ENCODE assay signal across 27 cellular contexts in the genomic region with DNA sequence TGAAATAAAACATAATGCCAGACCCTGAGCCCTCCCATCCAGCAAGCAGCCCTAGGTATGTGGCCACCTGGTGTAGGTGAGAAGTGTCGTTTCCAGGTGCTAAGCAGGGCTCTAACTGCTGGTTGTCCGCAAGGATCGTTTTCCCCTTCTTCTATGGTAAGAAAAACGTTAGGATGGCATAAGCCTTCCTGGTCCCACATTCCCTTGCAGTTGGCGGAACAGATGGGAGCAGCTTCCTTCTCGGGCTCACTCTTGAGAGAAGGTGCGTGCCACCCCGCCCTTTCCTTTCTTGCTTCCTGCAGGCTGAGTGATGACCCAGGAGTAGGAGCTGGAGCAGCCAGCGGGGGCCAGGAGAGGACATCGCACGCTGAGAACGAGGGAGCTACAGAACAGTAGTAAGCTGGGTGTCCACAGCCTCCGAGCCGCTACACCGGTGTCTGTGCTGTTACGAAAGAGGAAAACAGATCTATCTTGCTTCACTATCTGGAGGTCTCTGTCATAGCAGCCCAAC.
DNase-seq lines count a peak whose midpoint lies in the region; ATAC-seq, FAIRE-seq and TF ChIP-seq lines count a peak whose summit lies in the region.
"Had no signal": no experiment of that assay in that cellular context is flagged by ENCODE, and none has a peak within 500 bp of the region (broad histone marks: within the 10 kb centered on the region; RNA-seq: fewer than 3 reads in every experiment).

No MANE protein-coding gene starts in this region.

- no peak for FAIRE-seq in K562 (lab: Jason Lieb, UNC)
- FAIRE-seq: G401.6 had no signal

- H3K27ac Mint-ChIP-seq in activated T-cell treated with anti-CD3 and anti-CD28 coated beads, Interleukin-2, amount 50 U/mL, for 24 hours, result no peak overlapping the region
- H3K27ac Mint-ChIP-seq: activated B cell treated with CpG ODN at 0.5 μM for 24 hours; activated naive CD8-positive, alpha-beta T cell; CD4-positive, CD25-positive, alpha-beta regulatory T cell; HFFc6 had no signal

- no peak for TF ChIP-seq EP300 in K562 (IDR thresholded peaks at IDR 0.05; ENCODE audit: low read length)

- intact Hi-C loops in K562 (cut with micrococcal nuclease), result no loop called here

- H3K9me1 ChIP-seq in K562 (ENCODE audit: control insufficient read depth, insufficient read depth, low read length), result no peaks in the 10 kb centered on the region

- H3K4me2 ChIP-seq in K562 (ENCODE audit: insufficient read depth, low read length), result peak overlapping the region; percentile 78

- H3K36me3 Mint-ChIP-seq in activated T-cell treated with anti-CD3 and anti-CD28 coated beads, Interleukin-2, amount 50 U/mL, for 24 hours (ENCODE audit: low read depth), result no peaks in the 10 kb centered on the region
- H3K36me3 Mint-ChIP-seq: activated naive CD8-positive, alpha-beta T cell; CD4-positive, CD25-positive, alpha-beta regulatory T cell had no signal

- peak overlapping the region; percentile 75 for H2AFZ ChIP-seq in K562 (ENCODE audit: low read depth, low read length)

- DNase-seq in Daoy (ENCODE audit: low read depth) (peak; percentile 79), MV-4-11 (lab: John Stamatoyannopoulos, UW) (peak; percentile 63), K562 (ENCODE audit: extremely low read depth in 1 of 4, low spot score in 3 of 4) (peak; percentile 34 to 63 (median 46)), iPS-NIHi11 (ENCODE audit: low spot score) (no peak), KBM-7 (no peak), nucleus accumbens (lab: John Stamatoyannopoulos, UW) (no peak)
- DNase-seq in activated T-cell treated with anti-CD3 and anti-CD28 coated beads, Interleukin-2, amount 50 U/mL, for 24 hours, result no peak
- DNase-seq: activated B cell treated with CpG ODN at 0.5 μM for 24 hours; activated CD4-positive, alpha-beta T cell treated with anti-CD3 and anti-CD28 coated beads, Interleukin-2, amount 50 U/mL, for 48 hours; CD4-positive, CD25-positive, alpha-beta regulatory T cell; DMS 273 treated with DMSO at 0.1 percent for 48 hours; HFFc6; KG1; mesenchymal stem cell; NCI-H1694; NCI-H2171 treated with DMSO at 0.1 percent for 48 hours; NK-92 treated with Interleukin-12 subunit alpha and Interleukin-12 subunit beta, amount 100 ng/mL, for 24 hours; occipital lobe; stimulated activated CD4-positive, alpha-beta T cell treated with anti-CD3 and anti-CD28 coated beads, Interleukin-4, amount 100 ng/mL, for 4 hours; stimulated activated naive CD4-positive, alpha-beta T cell; T-helper 2 cell had no signal

- peak overlapping the region; percentile 82 for H3K27ac ChIP-seq in K562 (ENCODE audit: extremely low read depth, low read depth, low read length)
- H3K27ac ChIP-seq in neutrophil, result peak overlapping the region; percentile 62
- H3K27ac ChIP-seq: dorsolateral prefrontal cortex, epithelial cell of prostate had no signal

- 25% methylated on average over 15 of the region's 16 CpGs for WGBS in K562 (ENCODE audit: insufficient coverage, low coverage, missing lambda C conversion rate)

- no peak overlapping the region for H3K4me3 Mint-ChIP-seq in activated T-cell treated with anti-CD3 and anti-CD28 coated beads, Interleukin-2, amount 50 U/mL, for 24 hours
- H3K4me3 Mint-ChIP-seq: activated B cell treated with CpG ODN at 0.5 μM for 24 hours; activated naive CD8-positive, alpha-beta T cell; CD4-positive, CD25-positive, alpha-beta regulatory T cell; HFFc6 had no signal

- H3K9me3 Mint-ChIP-seq in activated T-cell treated with anti-CD3 and anti-CD28 coated beads, Interleukin-2, amount 50 U/mL, for 24 hours, result no peaks in the 10 kb centered on the region
- H3K9me3 Mint-ChIP-seq: activated B cell treated with CpG ODN at 0.5 μM for 24 hours had no signal

- H3K4me3 ChIP-seq in K562 (no peak overlapping the region), neutrophil (ENCODE audit: low read depth in 1 of 2, low read length in 1 of 2) (peak overlapping the region; percentile 55)
- H3K4me3 ChIP-seq: cardiac muscle cell had no signal

- TF ChIP-seq CTCF in K562 (IDR thresholded peaks at IDR 0.05 in 2 of 3, conservative IDR thresholded peaks at IDR 0.05 in 1 of 3; ENCODE audit: insufficient read depth in 2 of 3, low read depth in 1 of 3, low read length in 3 of 3) (no peak), neutrophil (IDR thresholded peaks at IDR 0.05) (no peak)

- no peaks in the 10 kb centered on the region; a peak in 1 of 5 replicates for H3K27me3 ChIP-seq in K562 (ENCODE audit: control insufficient read depth in 2 of 2, insufficient read depth in 2 of 2, low read length in 2 of 2)
- H3K27me3 ChIP-seq in neutrophil, result no peaks in the 10 kb centered on the region
- H3K27me3 ChIP-seq: cardiac muscle cell had no signal

- no peaks in the 10 kb centered on the region for H3K4me1 Mint-ChIP-seq in activated T-cell treated with anti-CD3 and anti-CD28 coated beads, Interleukin-2, amount 50 U/mL, for 24 hours (ENCODE audit: low read depth)
- H3K4me1 Mint-ChIP-seq: activated B cell treated with CpG ODN at 0.5 μM for 24 hours; CD4-positive, CD25-positive, alpha-beta regulatory T cell had no signal

- CTCF ChIA-PET in K562 (lab: Yijun Ruan, JAX; ENCODE audit: low intra/inter-chr PET ratio), result no interaction called here

- ATAC-seq in K562, result peak; percentile 67

- no peaks in the 10 kb centered on the region for H4K20me1 ChIP-seq in K562 (replicated peaks; ENCODE audit: control insufficient read depth, insufficient read depth, low read length)

- no peak for TF ChIP-seq POLR2A in K562 (conservative IDR thresholded peaks at IDR 0.05)

- H3K79me2 ChIP-seq in K562 (ENCODE audit: control insufficient read depth, insufficient read depth, low read length), result no peaks in the 10 kb centered on the region

- POLR2A ChIA-PET in K562 (lab: Yijun Ruan, JAX), result interaction anchor here (0.7 to 2.3 kb wide), 5 partner anchors 12 to 246 kb away, joined by 3 to 7 read pairs (median 3); no protein-coding TSS in a partner anchor

- H3K36me3 ChIP-seq in K562 (ENCODE audit: control insufficient read depth, insufficient read depth, low read length) (no peaks in the 10 kb centered on the region), neutrophil (no peaks in the 10 kb centered on the region)
- H3K36me3 ChIP-seq: cardiac muscle cell had no signal

- H3K4me1 ChIP-seq in K562 (replicated peaks in 1 of 2; ENCODE audit: control insufficient read depth in 2 of 2, insufficient read depth in 2 of 2, low read length in 2 of 2) (peaks cover 26 to 42% of the 10 kb centered on the region in 2 experiments), neutrophil (ENCODE audit: control insufficient read depth in 1 of 2, insufficient read depth in 1 of 2, low read depth in 1 of 2, low read length in 1 of 2) (peaks cover 20 to 26% of the 10 kb centered on the region in 2 experiments)

- H3K27me3 Mint-ChIP-seq in activated T-cell treated with anti-CD3 and anti-CD28 coated beads, Interleukin-2, amount 50 U/mL, for 24 hours, result peaks cover 17% of the 10 kb centered on the region

- BruUV-seq in K562 (replicated peaks; lab: Mats Ljungman, UMichigan), result no TSS peak

- H3K9me3 ChIP-seq in K562 (replicated peaks; ENCODE audit: control insufficient read depth, insufficient read depth, low read depth, low read length), result 0 out of 2 replicates have a peak, but pooled peaks cover 3% of the 10 kb centered on the region
- no peaks in the 10 kb centered on the region for H3K9me3 ChIP-seq in neutrophil

- no peak for TF ChIP-seq RAD21 in K562 (CRISPR knock-in tag; conservative IDR thresholded peaks at IDR 0.05 in 1 of 2, IDR thresholded peaks at IDR 0.05 in 1 of 2)

- H3K9ac ChIP-seq in K562 (ENCODE audit: insufficient read depth in 1 of 2, low read depth in 2 of 2, low read length in 2 of 2), result peak overlapping the region; percentile 34 to 50; a peak in 3 of 4 replicates

- in situ Hi-C loops in K562 (cut with MboI) (no loop called here), KBM-7 (cut with MboI; ENCODE audit: low pct_unique_long_range_greater_than_20kb, low sequenced_read_pairs) (no loop called here)

TF ChIP-seq in K562, 482 proteins besides CTCF, POLR2A, EP300 and RAD21 (continues in another document):
- TF ChIP-seq RBBP5 (IDR thresholded peaks at IDR 0.05; ENCODE audit: borderline replicate concordance, insufficient read depth, low read length, poor library complexity, severe bottlenecking) (peak; percentile 31), SP1 (CRISPR knock-in tag; IDR thresholded peaks at IDR 0.05) (0 out of 2 replicates have a peak, but pooled peaks have one; percentile 28), CBFB (CRISPR knock-in tag; IDR thresholded peaks at IDR 0.05) (peak; percentile 34; the same call in 1 of the 2 replicates), CTBP1 (IDR thresholded peaks at IDR 0.05; ENCODE audit: borderline replicate concordance) (peak; percentile 40; the same call in 1 of the 2 replicates), NRF1 (conservative IDR thresholded peaks at IDR 0.05 in 1 of 2, IDR thresholded peaks at IDR 0.05 in 1 of 2) (0 out of 4 replicates have a peak, but pooled peaks of 1 of the 2 experiments have one; percentile 6)
- TF ChIP-seq, protein P1, sequence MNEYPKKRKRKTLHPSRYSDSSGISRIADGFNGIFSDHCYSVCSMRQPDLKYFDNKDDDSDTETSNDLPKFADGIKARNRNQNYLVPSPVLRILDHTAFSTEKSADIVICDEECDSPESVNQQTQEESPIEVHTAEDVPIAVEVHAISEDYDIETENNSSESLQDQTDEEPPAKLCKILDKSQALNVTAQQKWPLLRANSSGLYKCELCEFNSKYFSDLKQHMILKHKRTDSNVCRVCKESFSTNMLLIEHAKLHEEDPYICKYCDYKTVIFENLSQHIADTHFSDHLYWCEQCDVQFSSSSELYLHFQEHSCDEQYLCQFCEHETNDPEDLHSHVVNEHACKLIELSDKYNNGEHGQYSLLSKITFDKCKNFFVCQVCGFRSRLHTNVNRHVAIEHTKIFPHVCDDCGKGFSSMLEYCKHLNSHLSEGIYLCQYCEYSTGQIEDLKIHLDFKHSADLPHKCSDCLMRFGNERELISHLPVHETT (CRISPR knock-in tag; conservative IDR thresholded peaks at IDR 0.05 in 1 of 2, IDR thresholded peaks at IDR 0.05 in 1 of 2), result peak in 1 of 2 experiments; percentile 23; a peak in 1 of 4 replicates
- TF ChIP-seq, protein P2, sequence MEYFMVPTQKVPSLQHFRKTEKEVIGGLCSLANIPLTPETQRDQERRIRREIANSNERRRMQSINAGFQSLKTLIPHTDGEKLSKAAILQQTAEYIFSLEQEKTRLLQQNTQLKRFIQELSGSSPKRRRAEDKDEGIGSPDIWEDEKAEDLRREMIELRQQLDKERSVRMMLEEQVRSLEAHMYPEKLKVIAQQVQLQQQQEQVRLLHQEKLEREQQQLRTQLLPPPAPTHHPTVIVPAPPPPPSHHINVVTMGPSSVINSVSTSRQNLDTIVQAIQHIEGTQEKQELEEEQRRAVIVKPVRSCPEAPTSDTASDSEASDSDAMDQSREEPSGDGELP (CRISPR knock-in tag; IDR thresholded peaks at IDR 0.05; ENCODE audit: borderline replicate concordance), result peak; percentile 10; the same call in 1 of the 2 replicates

Comparison
In these comparisons a context has a peak if more than half of its experiments do, and no peak if none do; other contexts are left out.
1. DNase-seq: peak in Daoy (single experiment), MV-4-11 (single experiment) and K562 (4 of 4); none in iPS-NIHi11 (single experiment), KBM-7 (single experiment), nucleus accumbens (0 of 56) and activated T-cell treated with anti-CD3 and anti-CD28 coated beads, Interleukin-2, amount 50 U/mL, for 24 hours (single experiment).